ENCODE assay signal across 8 cellular contexts in the genomic region with DNA sequence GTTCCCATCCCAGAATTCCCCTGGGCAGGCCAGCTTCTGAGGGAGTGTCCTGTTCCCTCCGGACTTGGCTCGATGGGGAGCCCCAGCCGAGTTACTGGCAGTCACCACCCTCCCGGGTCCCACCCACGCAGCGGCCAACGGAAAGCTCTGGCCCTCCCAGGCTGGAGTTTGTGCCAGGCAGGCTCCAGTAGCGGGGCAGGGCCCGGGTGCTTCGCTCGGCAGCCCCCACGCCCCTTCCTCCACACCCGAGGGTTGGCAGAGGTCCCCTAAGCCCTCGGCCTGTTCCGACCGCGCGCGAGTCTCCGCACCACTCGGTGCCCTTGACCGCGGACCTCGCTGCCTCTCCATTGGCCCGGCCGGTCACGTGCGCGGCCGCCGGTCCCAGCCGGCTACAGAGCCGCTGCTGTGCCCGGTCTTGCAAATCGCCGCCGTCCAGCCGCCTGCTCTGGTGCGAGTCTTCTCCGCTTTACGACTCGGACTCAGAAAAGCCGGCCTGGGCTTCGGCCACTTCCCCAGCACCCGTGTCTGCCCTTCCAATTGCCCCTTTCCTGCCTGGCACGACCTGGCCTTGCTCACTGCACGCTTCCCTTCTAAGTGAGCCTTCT. TPM values are rescaled to one million over a fixed set of nuclear protein-coding genes. Genes with fewer than 3 reads are reported as not detected.
DNase-seq lines count a peak whose midpoint lies in the region; ATAC-seq and TF ChIP-seq lines count a peak whose summit lies in the region.

No MANE protein-coding gene starts in this region.

- CTCF ChIA-PET in activated CD4-positive, alpha-beta T cell treated with anti-CD3 and anti-CD28 coated beads, Interleukin-2, amount 10 ng/mL, durations not matched to agents 7 days and 5 days (lab: Charles Lee): interaction anchor here (0.9 kb wide), 1 partner anchor 13 kb away, joined by 3 read pairs; no protein-coding TSS in a partner anchor
- CTCF ChIA-PET in A673 (lab: Charles Lee): no interaction called here

- no peaks in the 10 kb centered on the region for H3K36me3 Mint-ChIP-seq in activated CD4-positive, alpha-beta T cell treated with anti-CD3 and anti-CD28 coated beads, Interleukin-2, amount 10 ng/mL, durations not matched to agents 7 days and 5 days (ENCODE audit: low read depth)
- H3K36me3 Mint-ChIP-seq in type B pancreatic cell: no peaks in the 10 kb centered on the region

- TF ChIP-seq POLR2A in esophagus squamous epithelium (IDR thresholded peaks at IDR 0.05): peak in 1 of 4 donors; percentile 19

- POLR2A ChIA-PET in activated CD4-positive, alpha-beta T cell treated with anti-CD3 and anti-CD28 coated beads, Interleukin-2, amount 10 ng/mL, durations not matched to agents 7 days and 5 days (lab: Charles Lee): no interaction called here
- POLR2A ChIA-PET in A673 (lab: Charles Lee; ENCODE audit: low non-redundant PET): no interaction called here

- H3K36me3 ChIP-seq in BE2C: no peaks in the 10 kb centered on the region
- H3K36me3 ChIP-seq in esophagus squamous epithelium: no peaks in the 10 kb centered on the region
- no peaks in the 10 kb centered on the region for H3K36me3 ChIP-seq in mucosa of stomach (ENCODE audit: control insufficient read depth, insufficient read depth, low read length)
- H3K36me3 ChIP-seq in A673 (ENCODE audit: insufficient read depth, low read length, poor library complexity, severe bottlenecking): no peaks in the 10 kb centered on the region

- BruUV-seq in A673 (replicated peaks; lab: Mats Ljungman, UMichigan): no TSS peak

- peak; percentile 47 for DNase-seq in BE2C
- no peak for DNase-seq in activated CD4-positive, alpha-beta T cell treated with anti-CD3 and anti-CD28 coated beads, Interleukin-2, amount 10 ng/mL, durations not matched to agents 7 days and 5 days
- DNase-seq in esophagus squamous epithelium (lab: John Stamatoyannopoulos, UW): peak; percentile 7
- peak; percentile 71 for DNase-seq in type B pancreatic cell (ENCODE audit: extremely low spot score, unreplicated experiment)
- DNase-seq in A673 (ENCODE audit: low spot score): no peak

- peak overlapping the region; percentile 41 for H3K27ac Mint-ChIP-seq in activated CD4-positive, alpha-beta T cell treated with anti-CD3 and anti-CD28 coated beads, Interleukin-2, amount 10 ng/mL, durations not matched to agents 7 days and 5 days
- peak overlapping the region; percentile 63 for H3K27ac Mint-ChIP-seq in type B pancreatic cell

- no peaks in the 10 kb centered on the region for H3K9me3 Mint-ChIP-seq in activated CD4-positive, alpha-beta T cell treated with anti-CD3 and anti-CD28 coated beads, Interleukin-2, amount 10 ng/mL, durations not matched to agents 7 days and 5 days
- no peaks in the 10 kb centered on the region for H3K9me3 Mint-ChIP-seq in type B pancreatic cell

- WGBS in esophagus squamous epithelium, 2 donors: 62% methylated on average over 13 of the region's 47 CpGs; no CpG with 5 or more reads in 1 of the 2 donors

- no peaks in the 10 kb centered on the region for H3K9me3 ChIP-seq in BE2C
- H3K9me3 ChIP-seq in esophagus squamous epithelium: no peaks in the 10 kb centered on the region
- H3K9me3 ChIP-seq in mucosa of stomach (ENCODE audit: control insufficient read depth, low read length): no peaks in the 10 kb centered on the region
- no peaks in the 10 kb centered on the region for H3K9me3 ChIP-seq in A673 (ENCODE audit: low read depth, low read length, poor library complexity, severe bottlenecking)

- intact Hi-C loops in esophagus squamous epithelium (cut with DNase I): no loop called here
- intact Hi-C loops in A673 (cut with micrococcal nuclease; ENCODE audit: unreplicated experiment): no loop called here

- H3K27me3 Mint-ChIP-seq in activated CD4-positive, alpha-beta T cell treated with anti-CD3 and anti-CD28 coated beads, Interleukin-2, amount 10 ng/mL, durations not matched to agents 7 days and 5 days: no peaks in the 10 kb centered on the region
- no peaks in the 10 kb centered on the region for H3K27me3 Mint-ChIP-seq in type B pancreatic cell

- H3K4me1 ChIP-seq in BE2C (no peaks in the 10 kb centered on the region), esophagus squamous epithelium (peaks cover 5 to 35% (median 14%) of the 10 kb centered on the region in 3 donors), mucosa of stomach (ENCODE audit: control insufficient read depth, insufficient read depth, low read length) (peaks cover 6% of the 10 kb centered on the region), A673 (ENCODE audit: insufficient read depth, low read length, poor library complexity, severe bottlenecking) (no peaks in the 10 kb centered on the region)

- H3K27ac ChIP-seq in esophagus squamous epithelium: peak overlapping the region; percentile 70 to 86 (median 76)
- no peak overlapping the region for H3K27ac ChIP-seq in A673 (ENCODE audit: low read depth, low read length, poor library complexity, severe bottlenecking)

- H3K27me3 ChIP-seq in BE2C: no peaks in the 10 kb centered on the region
- H3K27me3 ChIP-seq in esophagus squamous epithelium: no peaks in the 10 kb centered on the region
- no peaks in the 10 kb centered on the region for H3K27me3 ChIP-seq in mucosa of stomach (ENCODE audit: control insufficient read depth, insufficient read depth, low read length)
- no peaks in the 10 kb centered on the region for H3K27me3 ChIP-seq in A673 (replicated peaks; ENCODE audit: insufficient read depth, low read depth, low read length, poor library complexity)

- peak; percentile 68 for ATAC-seq in GM18867 (IDR thresholded peaks at IDR 0.05; ENCODE audit: unreplicated experiment)
- ATAC-seq in HG03432 (IDR thresholded peaks at IDR 0.05; ENCODE audit: unreplicated experiment): peak; percentile 68

- no peak overlapping the region for H3K4me3 ChIP-seq in BE2C (ENCODE audit: low read depth, low read length)
- H3K4me3 ChIP-seq in esophagus squamous epithelium: peak overlapping the region; percentile 23 to 65 (median 43)
- peak overlapping the region; percentile 14 for H3K4me3 ChIP-seq in mucosa of stomach (ENCODE audit: low read length)
- no peak overlapping the region for H3K4me3 ChIP-seq in A673 (ENCODE audit: low read depth, low read length, poor library complexity, severe bottlenecking)

- H3K4me1 Mint-ChIP-seq in activated CD4-positive, alpha-beta T cell treated with anti-CD3 and anti-CD28 coated beads, Interleukin-2, amount 10 ng/mL, durations not matched to agents 7 days and 5 days: peaks cover 32% of the 10 kb centered on the region
- no peaks in the 10 kb centered on the region for H3K4me1 Mint-ChIP-seq in type B pancreatic cell (ENCODE audit: unreplicated experiment)

- H3K9ac ChIP-seq in mucosa of stomach (ENCODE audit: low read length): peak overlapping the region; percentile 62

- no peak for TF ChIP-seq CTCF in BE2C (IDR thresholded peaks at IDR 0.05; ENCODE audit: low read depth, low read length)
- no peak for TF ChIP-seq CTCF in esophagus squamous epithelium (IDR thresholded peaks at IDR 0.05)
- TF ChIP-seq CTCF in type B pancreatic cell (conservative IDR thresholded peaks at IDR 0.05): no peak
- no peak for TF ChIP-seq CTCF in A673 (conservative IDR thresholded peaks at IDR 0.05; ENCODE audit: low read depth, low read length)

- H3K4me3 Mint-ChIP-seq in activated CD4-positive, alpha-beta T cell treated with anti-CD3 and anti-CD28 coated beads, Interleukin-2, amount 10 ng/mL, durations not matched to agents 7 days and 5 days: peak overlapping the region; percentile 7
- H3K4me3 Mint-ChIP-seq in type B pancreatic cell: peak overlapping the region; percentile 83

RNA-seq across cellular contexts. Expression of a gene that starts 20.8 kb away (rescaled TPM):
- 0.62 TPM for polyA plus RNA-seq in BE2C (2012; ENCODE audit: insufficient read depth, insufficient read length, low read depth)
- 10 to 100 TPM; 36.5 to 50.6 TPM for total RNA-seq in activated CD4-positive, alpha-beta T cell treated with anti-CD3 and anti-CD28 coated beads, Interleukin-2, amount 10 ng/mL, durations not matched to agents 7 days and 5 days
- total RNA-seq in esophagus squamous epithelium (10 to 100 TPM in 3 of 4 donors, 1 to 10 TPM in 1; 9.1 to 13.7 (median 11.4) TPM), type B pancreatic cell (ENCODE audit: low replicate concordance) (9.8 and 11.9 TPM in 2 replicates), A673 (2021) (7.1 and 9.4 TPM in 2 replicates)

Comparison
In these comparisons a context has a peak if more than half of its experiments do, and no peak if none do; other contexts are left out.
1. DNase-seq: peak in BE2C (single experiment), esophagus squamous epithelium (single experiment) and type B pancreatic cell (single experiment); none in activated CD4-positive, alpha-beta T cell treated with anti-CD3 and anti-CD28 coated beads, Interleukin-2, amount 10 ng/mL, durations not matched to agents 7 days and 5 days (single experiment) and A673 (single experiment).
2. H3K4me3 ChIP-seq: peak in esophagus squamous epithelium (4 of 4) and mucosa of stomach (single experiment); none in BE2C (single experiment) and A673 (single experiment).